ENCODE assay signal across 8 cellular contexts in the genomic region with DNA sequence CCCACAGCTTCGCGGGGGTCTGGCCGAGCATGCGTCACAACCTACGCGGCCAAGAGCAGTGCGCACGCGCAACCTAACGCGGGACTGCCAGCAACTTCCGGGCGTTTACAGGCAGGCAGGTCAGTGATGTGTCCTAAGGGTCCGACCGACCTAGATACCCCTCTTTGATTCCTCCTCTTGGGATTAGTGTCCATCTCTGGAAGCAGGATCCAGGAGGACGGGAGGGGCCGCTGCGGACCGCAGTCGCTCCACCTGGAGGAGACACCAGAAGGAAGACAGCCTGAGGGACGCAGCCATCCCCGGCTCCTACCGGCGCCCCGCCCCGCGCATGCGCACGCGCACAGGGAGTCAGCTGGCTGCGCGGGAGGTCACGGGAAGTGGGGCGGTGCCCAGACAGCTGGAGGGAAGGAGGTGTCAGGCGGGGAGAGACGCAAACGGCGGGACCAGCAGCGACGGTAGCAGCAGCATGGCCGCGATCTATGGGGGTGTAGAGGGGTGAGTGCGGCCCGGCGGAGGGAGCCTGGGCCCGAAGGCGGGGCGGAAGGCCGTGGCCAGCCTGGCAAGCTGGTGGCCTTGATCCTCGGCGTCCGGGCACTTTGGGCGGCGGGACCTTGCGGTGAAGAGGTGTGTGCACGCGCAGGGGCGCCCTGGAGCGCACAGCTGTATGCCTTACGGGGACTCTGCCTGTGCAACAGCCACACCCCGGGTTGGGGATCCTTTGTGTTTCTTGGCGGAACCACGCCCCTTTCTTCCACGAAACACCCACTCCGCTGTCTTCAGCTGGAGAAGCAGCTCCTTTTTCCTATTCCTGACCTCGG. TPM values are rescaled to one million over a fixed set of nuclear protein-coding genes. Genes with fewer than 3 reads are reported as not detected.
DNase-seq lines count a peak whose midpoint lies in the region; ATAC-seq, FAIRE-seq and TF ChIP-seq lines count a peak whose summit lies in the region.

A gene (plus strand): TSS at position 431 of the 818 bp plus-strand sequence. CDS start 36 bp downstream, at position 467.

- WGBS in smooth muscle cell (ENCODE audit: low lambda C conversion rate): 2% methylated on average over 61 of the region's 66 CpGs

- H3K27ac Mint-ChIP-seq in WTC11: peak within 1 kb of the TSS; percentile 98

- H3K9me3 Mint-ChIP-seq in WTC11: no peaks in the 10 kb centered on the region

- H3K27me3 Mint-ChIP-seq in WTC11 (ENCODE audit: low read depth): peaks cover 2% of the 10 kb centered on the region; the same call in 1 of the 2 replicates

- H3K4me3 ChIP-seq in bronchial epithelial cell (ENCODE audit: low read depth, low read length) (peak within 1 kb of the TSS; percentile 67), smooth muscle cell (peak within 1 kb of the TSS; percentile 75)

- FAIRE-seq in bronchial epithelial cell (lab: Jason Lieb, UNC): no peak

- H3K4me3 Mint-ChIP-seq in WTC11: peak within 1 kb of the TSS; percentile 97

- H3K4me2 ChIP-seq in smooth muscle cell: peak within 1 kb of the TSS; percentile 98

- peak within 1 kb of the TSS; percentile 89 for H3K27ac ChIP-seq in smooth muscle cell (ENCODE audit: low read depth)

- peaks cover 37% of the 10 kb centered on the region for H4K20me1 ChIP-seq in smooth muscle cell (ENCODE audit: low read depth)

- POLR2A ChIA-PET in WTC11 (lab: Charles Lee): interaction anchor here (0.6 to 2.2 kb wide), 4 partner anchors 32 to 672 kb away, joined by 3 to 6 read pairs (median 4); a partner anchor contains a TSS

- H3K27me3 ChIP-seq in bronchial epithelial cell (ENCODE audit: control insufficient read depth, insufficient read depth, low read length): no peaks in the 10 kb centered on the region
- H3K27me3 ChIP-seq in smooth muscle cell (ENCODE audit: low read depth): no peaks in the 10 kb centered on the region

- TF ChIP-seq CTCF in WTC11 (IDR thresholded peaks at IDR 0.05) (no peak), bronchial epithelial cell (IDR thresholded peaks at IDR 0.05; ENCODE audit: insufficient read depth, low read length, severe bottlenecking) (peak; percentile 16), smooth muscle cell (IDR thresholded peaks at IDR 0.05; ENCODE audit: borderline replicate concordance, insufficient read depth, poor library complexity, severe bottlenecking) (no peak)

- DNase-seq in AG08396 (ENCODE audit: low spot score) (peak; percentile 99), NCI-H226 (peak; percentile 95), WTC11 (ENCODE audit: low spot score) (peak; percentile 96), bronchial epithelial cell (ENCODE audit: low read depth) (peak; percentile 87), iPS-NIHi7 (ENCODE audit: extremely low spot score) (peak; percentile 99), smooth muscle cell (lab: John Stamatoyannopoulos, UW; ENCODE audit: unreplicated experiment) (peak; percentile 100)

- H2AFZ ChIP-seq in smooth muscle cell (ENCODE audit: low read depth): peak within 1 kb of the TSS; percentile 65

- H3K79me2 ChIP-seq in smooth muscle cell (ENCODE audit: low read depth): peaks cover 40% of the 10 kb centered on the region

- H3K4me1 Mint-ChIP-seq in WTC11: peaks cover 32% of the 10 kb centered on the region

- H3K36me3 Mint-ChIP-seq in WTC11: peaks cover 17% of the 10 kb centered on the region

- peaks cover 13% of the 10 kb centered on the region for H3K4me1 ChIP-seq in smooth muscle cell (ENCODE audit: low read depth)

- no peaks in the 10 kb centered on the region for H3K9me3 ChIP-seq in smooth muscle cell (replicated peaks; ENCODE audit: low read depth)

- CTCF ChIA-PET in WTC11 (lab: Charles Lee): interaction anchor here (0.6 to 6.8 kb wide), 14 partner anchors 14 to 108 kb away, joined by 3 to 56 read pairs (median 4); no protein-coding TSS in a partner anchor

- H3K36me3 ChIP-seq in bronchial epithelial cell (ENCODE audit: control insufficient read depth, insufficient read depth, low read length): peaks cover 7% of the 10 kb centered on the region
- H3K36me3 ChIP-seq in smooth muscle cell (ENCODE audit: low read depth): no peaks in the 10 kb centered on the region

- peaks cover 5% of the 10 kb centered on the region for H3F3A ChIP-seq in smooth muscle cell (ENCODE audit: low read depth)

- ATAC-seq in GM19023 (IDR thresholded peaks at IDR 0.05; ENCODE audit: unreplicated experiment) (peak; percentile 56), HG03196 (IDR thresholded peaks at IDR 0.05; ENCODE audit: unreplicated experiment) (peak; percentile 48), WTC11 (peak; percentile 83)

- H3K9ac ChIP-seq in smooth muscle cell (ENCODE audit: low read depth): peak within 1 kb of the TSS; percentile 89

TF ChIP-seq in WTC11, 78 proteins besides CTCF, POLR2A, EP300 and RAD21 (continues in another document):
- TF ChIP-seq SP1 (CRISPR knock-in tag; conservative IDR thresholded peaks at IDR 0.05): peak; percentile 94
- TF ChIP-seq, protein P1, sequence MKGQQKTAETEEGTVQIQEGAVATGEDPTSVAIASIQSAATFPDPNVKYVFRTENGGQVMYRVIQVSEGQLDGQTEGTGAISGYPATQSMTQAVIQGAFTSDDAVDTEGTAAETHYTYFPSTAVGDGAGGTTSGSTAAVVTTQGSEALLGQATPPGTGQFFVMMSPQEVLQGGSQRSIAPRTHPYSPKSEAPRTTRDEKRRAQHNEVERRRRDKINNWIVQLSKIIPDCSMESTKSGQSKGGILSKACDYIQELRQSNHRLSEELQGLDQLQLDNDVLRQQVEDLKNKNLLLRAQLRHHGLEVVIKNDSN (CRISPR knock-in tag; IDR thresholded peaks at IDR 0.05): peak; percentile 93
- TF ChIP-seq, protein P2, sequence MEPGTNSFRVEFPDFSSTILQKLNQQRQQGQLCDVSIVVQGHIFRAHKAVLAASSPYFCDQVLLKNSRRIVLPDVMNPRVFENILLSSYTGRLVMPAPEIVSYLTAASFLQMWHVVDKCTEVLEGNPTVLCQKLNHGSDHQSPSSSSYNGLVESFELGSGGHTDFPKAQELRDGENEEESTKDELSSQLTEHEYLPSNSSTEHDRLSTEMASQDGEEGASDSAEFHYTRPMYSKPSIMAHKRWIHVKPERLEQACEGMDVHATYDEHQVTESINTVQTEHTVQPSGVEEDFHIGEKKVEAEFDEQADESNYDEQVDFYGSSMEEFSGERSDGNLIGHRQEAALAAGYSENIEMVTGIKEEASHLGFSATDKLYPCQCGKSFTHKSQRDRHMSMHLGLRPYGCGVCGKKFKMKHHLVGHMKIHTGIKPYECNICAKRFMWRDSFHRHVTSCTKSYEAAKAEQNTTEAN (CRISPR knock-in tag; IDR thresholded peaks at IDR 0.05): peak; percentile 85
- TF ChIP-seq TEAD1 (CRISPR knock-in tag; IDR thresholded peaks at IDR 0.05): peak; percentile 48
- TF ChIP-seq FOXK1 (CRISPR knock-in tag; IDR thresholded peaks at IDR 0.05): peak; percentile 86
- TF ChIP-seq, protein P3, sequence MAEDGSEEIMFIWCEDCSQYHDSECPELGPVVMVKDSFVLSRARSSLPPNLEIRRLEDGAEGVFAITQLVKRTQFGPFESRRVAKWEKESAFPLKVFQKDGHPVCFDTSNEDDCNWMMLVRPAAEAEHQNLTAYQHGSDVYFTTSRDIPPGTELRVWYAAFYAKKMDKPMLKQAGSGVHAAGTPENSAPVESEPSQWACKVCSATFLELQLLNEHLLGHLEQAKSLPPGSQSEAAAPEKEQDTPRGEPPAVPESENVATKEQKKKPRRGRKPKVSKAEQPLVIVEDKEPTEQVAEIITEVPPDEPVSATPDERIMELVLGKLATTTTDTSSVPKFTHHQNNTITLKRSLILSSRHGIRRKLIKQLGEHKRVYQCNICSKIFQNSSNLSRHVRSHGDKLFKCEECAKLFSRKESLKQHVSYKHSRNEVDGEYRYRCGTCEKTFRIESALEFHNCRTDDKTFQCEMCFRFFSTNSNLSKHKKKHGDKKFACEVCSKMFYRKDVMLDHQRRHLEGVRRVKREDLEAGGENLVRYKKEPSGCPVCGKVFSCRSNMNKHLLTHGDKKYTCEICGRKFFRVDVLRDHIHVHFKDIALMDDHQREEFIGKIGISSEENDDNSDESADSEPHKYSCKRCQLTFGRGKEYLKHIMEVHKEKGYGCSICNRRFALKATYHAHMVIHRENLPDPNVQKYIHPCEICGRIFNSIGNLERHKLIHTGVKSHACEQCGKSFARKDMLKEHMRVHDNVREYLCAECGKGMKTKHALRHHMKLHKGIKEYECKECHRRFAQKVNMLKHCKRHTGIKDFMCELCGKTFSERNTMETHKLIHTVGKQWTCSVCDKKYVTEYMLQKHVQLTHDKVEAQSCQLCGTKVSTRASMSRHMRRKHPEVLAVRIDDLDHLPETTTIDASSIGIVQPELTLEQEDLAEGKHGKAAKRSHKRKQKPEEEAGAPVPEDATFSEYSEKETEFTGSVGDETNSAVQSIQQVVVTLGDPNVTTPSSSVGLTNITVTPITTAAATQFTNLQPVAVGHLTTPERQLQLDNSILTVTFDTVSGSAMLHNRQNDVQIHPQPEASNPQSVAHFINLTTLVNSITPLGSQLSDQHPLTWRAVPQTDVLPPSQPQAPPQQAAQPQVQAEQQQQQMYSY (CRISPR knock-in tag; IDR thresholded peaks at IDR 0.05): peak; percentile 7; the same call in 1 of the 2 replicates
- no peak for TF ChIP-seq CBFB (CRISPR knock-in tag; IDR thresholded peaks at IDR 0.05; ENCODE audit: low read depth)
- peak; percentile 85; the same call in 1 of the 2 replicates for TF ChIP-seq ZNF232 (CRISPR knock-in tag; IDR thresholded peaks at IDR 0.05)
- TF ChIP-seq NR2C2 (CRISPR knock-in tag; IDR thresholded peaks at IDR 0.05): no peak
- TF ChIP-seq TCF7 (CRISPR knock-in tag; IDR thresholded peaks at IDR 0.05; ENCODE audit: low read depth): peak; percentile 59; the same call in 1 of the 2 replicates
- no peak for TF ChIP-seq HMGA2 (CRISPR knock-in tag; IDR thresholded peaks at IDR 0.05)
- TF ChIP-seq CREM (CRISPR knock-in tag; IDR thresholded peaks at IDR 0.05): peak; percentile 64; the same call in 1 of the 2 replicates
- TF ChIP-seq MYBL2 (CRISPR knock-in tag; IDR thresholded peaks at IDR 0.05): peak; percentile 75; the same call in 1 of the 2 replicates
- peak; percentile 27 for TF ChIP-seq ETV6 (CRISPR knock-in tag; IDR thresholded peaks at IDR 0.05)
- TF ChIP-seq, protein P4, sequence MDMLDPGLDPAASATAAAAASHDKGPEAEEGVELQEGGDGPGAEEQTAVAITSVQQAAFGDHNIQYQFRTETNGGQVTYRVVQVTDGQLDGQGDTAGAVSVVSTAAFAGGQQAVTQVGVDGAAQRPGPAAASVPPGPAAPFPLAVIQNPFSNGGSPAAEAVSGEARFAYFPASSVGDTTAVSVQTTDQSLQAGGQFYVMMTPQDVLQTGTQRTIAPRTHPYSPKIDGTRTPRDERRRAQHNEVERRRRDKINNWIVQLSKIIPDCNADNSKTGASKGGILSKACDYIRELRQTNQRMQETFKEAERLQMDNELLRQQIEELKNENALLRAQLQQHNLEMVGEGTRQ (CRISPR knock-in tag; IDR thresholded peaks at IDR 0.05): peak; percentile 92

RNA-seq across cellular contexts. Expression of the gene that starts here (rescaled TPM):
- 56.1 to 58.9 TPM (median 57.7 TPM) in 3 replicates for total RNA-seq in WTC11 (2021)
- 31.3 and 75.0 TPM in 2 replicates for total RNA-seq in bronchial epithelial cell
- 105 and 116 TPM in 2 replicates for total RNA-seq in smooth muscle cell
- polyA plus RNA-seq in smooth muscle cell: 135 and 191 TPM in 2 replicates

Comparison
In these comparisons a context has a peak if more than half of its experiments do, and no peak if none do; other contexts are left out.
1. Peak in every context shown above with its lines: DNase-seq, ATAC-seq, H3K4me3 ChIP-seq and H3K27ac ChIP-seq.